11 cellular contexts compared by ENCODE assay signal in the genomic region with DNA sequence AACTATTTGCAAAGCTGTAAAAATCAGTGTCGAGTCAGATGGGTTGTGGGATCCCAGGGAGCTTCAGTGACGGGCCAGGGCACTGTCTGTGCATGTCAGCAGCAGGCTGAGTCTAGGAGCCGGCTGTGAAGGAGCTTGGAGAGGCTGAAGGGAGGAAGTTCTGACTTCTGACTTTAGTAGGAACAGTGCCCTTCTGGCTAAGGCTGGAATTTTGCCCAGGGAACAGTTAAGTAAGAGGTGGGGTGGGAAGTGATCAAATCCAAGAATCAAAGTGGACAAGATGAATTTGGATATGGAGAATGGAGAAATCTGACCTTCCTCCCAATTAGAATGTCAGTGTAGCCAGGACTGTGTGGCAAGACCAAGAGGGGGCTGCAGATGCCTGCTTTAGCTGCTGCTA.
A peak's percentile ranks its signal among the peaks of the same experiment; 100 is the strongest.
DNase-seq lines count a peak whose midpoint lies in the region; TF ChIP-seq lines count a peak whose summit lies in the region.
"Had no signal": no experiment of that assay in that cellular context is flagged by ENCODE, and none has a peak within 500 bp of the region (broad histone marks: within the 10 kb centered on the region; RNA-seq: fewer than 3 reads in every experiment).

No MANE protein-coding gene starts in this region.

- H3K27ac ChIP-seq in subcutaneous abdominal adipose tissue (ENCODE audit: low read depth, low read length), result peak overlapping the region; percentile 96

- peaks cover 26 to 78% (median 73%) of the 10 kb centered on the region in 5 donors for H3K4me1 ChIP-seq in subcutaneous abdominal adipose tissue (ENCODE audit: control insufficient read depth in 5 of 5, insufficient read depth in 5 of 5, low read length in 5 of 5)

- no peak for TF ChIP-seq CTCF in GM10266 (IDR thresholded peaks at IDR 0.05; ENCODE audit: control insufficient read depth, insufficient read depth, low read depth, missing control alignments)

- DNase-seq in LHCN-M2 (ENCODE audit: low read depth) (peak; percentile 52), cerebellum (ENCODE audit: low spot score) (peak; percentile 8), iris pigment epithelial cell (ENCODE audit: low read depth) (peak; percentile 42), iPS-NIHi7 (ENCODE audit: extremely low spot score) (no peak), GM10266 (ENCODE audit: extremely low spot score) (no peak), HPDE6-E6E7 (ENCODE audit: extremely low spot score) (no peak)
- no peak for DNase-seq in activated effector memory CD4-positive, alpha-beta T cell treated with anti-CD3 and anti-CD28 coated beads, Interleukin-2, amount 50 U/mL, for 16 hours
- DNase-seq: activated CD8-positive, alpha-beta memory T cell treated with anti-CD3 and anti-CD28 coated beads, Interleukin-2, amount 50 U/mL, for 4 hours; natural killer cell; NCI-H526 had no signal

- H3K27me3 ChIP-seq in subcutaneous abdominal adipose tissue (ENCODE audit: control insufficient read depth in 5 of 5, insufficient read depth in 4 of 5, low read length in 5 of 5), result no peaks in the 10 kb centered on the region

- H3K9me3 ChIP-seq in subcutaneous abdominal adipose tissue (ENCODE audit: control insufficient read depth in 5 of 5, low read length in 5 of 5), result no peaks in the 10 kb centered on the region

- no peaks in the 10 kb centered on the region for H3K36me3 ChIP-seq in subcutaneous abdominal adipose tissue (ENCODE audit: control insufficient read depth in 5 of 5, insufficient read depth in 5 of 5, low read length in 5 of 5)

- H3K4me3 ChIP-seq in subcutaneous abdominal adipose tissue (ENCODE audit: low read depth in 1 of 5, low read length in 5 of 5), result peak overlapping the region in 3 of 5 donors; percentile 27 to 40 (median 35)

- peak overlapping the region; percentile 26 to 79 (median 38) for H3K9ac ChIP-seq in subcutaneous abdominal adipose tissue (ENCODE audit: low read length in 5 of 5)

Comparison
In these comparisons a context has a peak if more than half of its experiments do, and no peak if none do; other contexts are left out.
1. DNase-seq: peak in LHCN-M2 (single experiment), cerebellum (single experiment) and iris pigment epithelial cell (single experiment); none in iPS-NIHi7 (single experiment), activated effector memory CD4-positive, alpha-beta T cell treated with anti-CD3 and anti-CD28 coated beads, Interleukin-2, amount 50 U/mL, for 16 hours (single experiment), GM10266 (single experiment) and HPDE6-E6E7 (single experiment).